In the genomic region with DNA sequence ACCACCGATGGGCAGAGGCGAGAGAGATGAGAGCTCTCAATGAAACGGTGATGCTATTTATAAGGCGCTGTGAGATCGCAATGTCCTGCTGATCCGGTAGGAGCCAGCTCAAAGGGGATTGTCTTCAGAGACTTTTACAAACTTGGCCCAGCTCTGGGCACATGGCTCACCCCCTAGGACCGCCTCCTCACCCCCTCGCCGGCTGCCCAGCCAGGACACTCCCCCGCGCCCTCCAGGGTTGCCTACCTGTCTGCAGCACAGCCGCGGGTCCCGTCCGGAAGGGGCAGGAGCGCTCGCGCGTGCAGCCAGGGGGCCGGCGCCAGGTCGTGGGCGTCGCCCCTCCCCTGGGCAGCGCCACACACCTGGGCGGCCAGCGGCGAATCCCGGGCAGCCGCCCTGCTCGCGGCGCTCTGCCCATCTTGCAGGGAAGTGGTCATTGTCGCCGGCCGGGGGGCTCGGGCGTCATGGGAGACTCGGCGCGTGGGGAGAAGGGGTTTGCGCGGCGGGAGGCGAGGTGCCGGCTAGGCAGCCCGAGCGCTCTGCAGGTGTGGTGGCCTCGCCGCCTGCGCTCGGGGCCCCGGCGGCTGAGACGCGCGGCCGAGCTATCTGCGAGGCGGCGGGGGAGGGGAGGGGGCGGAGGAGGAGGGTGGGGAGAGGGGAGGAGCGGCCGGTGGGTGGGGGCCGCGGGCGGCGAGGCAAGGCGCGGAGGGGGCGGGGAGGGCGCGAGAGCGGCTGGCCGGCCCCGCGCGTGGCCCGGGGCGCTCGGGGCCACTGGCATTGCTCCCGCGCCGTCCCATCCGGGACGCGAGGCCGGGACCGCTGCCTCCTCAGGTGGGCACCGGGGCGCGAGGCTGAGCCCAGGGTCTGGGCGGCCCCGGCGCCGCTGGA, we compare ENCODE assay signal across 1 cellular context.
TF ChIP-seq lines count a peak whose summit lies in the region.

TSS of gene GRB14 (minus strand) at position 610 of the 888 bp plus-strand sequence. CDS start at position 437, 173 bp downstream.

TF ChIP-seq in WTC11, 78 proteins besides CTCF, POLR2A, EP300 and RAD21 (continued from another document and continues in another):
- peak; percentile 83; the same call in 1 of the 2 replicates for TF ChIP-seq HMGXB4 (CRISPR knock-in tag; IDR thresholded peaks at IDR 0.05)
- peak; percentile 61 for TF ChIP-seq FOXP1 (CRISPR knock-in tag; IDR thresholded peaks at IDR 0.05; ENCODE audit: borderline replicate concordance)
- 0 out of 2 replicates have a peak, but pooled peaks have one; percentile 33 for TF ChIP-seq RELA (CRISPR knock-in tag; IDR thresholded peaks at IDR 0.05; ENCODE audit: borderline replicate concordance)
- TF ChIP-seq, protein P1, sequence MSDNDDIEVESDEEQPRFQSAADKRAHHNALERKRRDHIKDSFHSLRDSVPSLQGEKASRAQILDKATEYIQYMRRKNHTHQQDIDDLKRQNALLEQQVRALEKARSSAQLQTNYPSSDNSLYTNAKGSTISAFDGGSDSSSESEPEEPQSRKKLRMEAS (CRISPR knock-in tag; IDR thresholded peaks at IDR 0.05), result peak; percentile 83
- TF ChIP-seq CREM (CRISPR knock-in tag; IDR thresholded peaks at IDR 0.05), result 0 out of 2 replicates have a peak, but pooled peaks have one; percentile 44
- no peak for TF ChIP-seq ZNF425 (CRISPR knock-in tag; conservative IDR thresholded peaks at IDR 0.05)
- TF ChIP-seq PREB (CRISPR knock-in tag; IDR thresholded peaks at IDR 0.05; ENCODE audit: borderline replicate concordance), result 0 out of 2 replicates have a peak, but pooled peaks have one; percentile 24
- 0 out of 2 replicates have a peak, but pooled peaks have one; percentile 30 for TF ChIP-seq ZNF263 (CRISPR knock-in tag; IDR thresholded peaks at IDR 0.05; ENCODE audit: low read depth)
- peak; percentile 67; the same call in 1 of the 2 replicates for TF ChIP-seq ZBTB43 (CRISPR knock-in tag; IDR thresholded peaks at IDR 0.05)
- 0 out of 2 replicates have a peak, but pooled peaks have one; percentile 49 for TF ChIP-seq NFE2L1 (CRISPR knock-in tag; IDR thresholded peaks at IDR 0.05)
- TF ChIP-seq, protein P2, sequence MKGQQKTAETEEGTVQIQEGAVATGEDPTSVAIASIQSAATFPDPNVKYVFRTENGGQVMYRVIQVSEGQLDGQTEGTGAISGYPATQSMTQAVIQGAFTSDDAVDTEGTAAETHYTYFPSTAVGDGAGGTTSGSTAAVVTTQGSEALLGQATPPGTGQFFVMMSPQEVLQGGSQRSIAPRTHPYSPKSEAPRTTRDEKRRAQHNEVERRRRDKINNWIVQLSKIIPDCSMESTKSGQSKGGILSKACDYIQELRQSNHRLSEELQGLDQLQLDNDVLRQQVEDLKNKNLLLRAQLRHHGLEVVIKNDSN (CRISPR knock-in tag; IDR thresholded peaks at IDR 0.05), result 0 out of 2 replicates have a peak, but pooled peaks have one; percentile 46
- peak; percentile 90 for TF ChIP-seq ZNF423 (CRISPR knock-in tag; IDR thresholded peaks at IDR 0.05)
- TF ChIP-seq, protein P3, sequence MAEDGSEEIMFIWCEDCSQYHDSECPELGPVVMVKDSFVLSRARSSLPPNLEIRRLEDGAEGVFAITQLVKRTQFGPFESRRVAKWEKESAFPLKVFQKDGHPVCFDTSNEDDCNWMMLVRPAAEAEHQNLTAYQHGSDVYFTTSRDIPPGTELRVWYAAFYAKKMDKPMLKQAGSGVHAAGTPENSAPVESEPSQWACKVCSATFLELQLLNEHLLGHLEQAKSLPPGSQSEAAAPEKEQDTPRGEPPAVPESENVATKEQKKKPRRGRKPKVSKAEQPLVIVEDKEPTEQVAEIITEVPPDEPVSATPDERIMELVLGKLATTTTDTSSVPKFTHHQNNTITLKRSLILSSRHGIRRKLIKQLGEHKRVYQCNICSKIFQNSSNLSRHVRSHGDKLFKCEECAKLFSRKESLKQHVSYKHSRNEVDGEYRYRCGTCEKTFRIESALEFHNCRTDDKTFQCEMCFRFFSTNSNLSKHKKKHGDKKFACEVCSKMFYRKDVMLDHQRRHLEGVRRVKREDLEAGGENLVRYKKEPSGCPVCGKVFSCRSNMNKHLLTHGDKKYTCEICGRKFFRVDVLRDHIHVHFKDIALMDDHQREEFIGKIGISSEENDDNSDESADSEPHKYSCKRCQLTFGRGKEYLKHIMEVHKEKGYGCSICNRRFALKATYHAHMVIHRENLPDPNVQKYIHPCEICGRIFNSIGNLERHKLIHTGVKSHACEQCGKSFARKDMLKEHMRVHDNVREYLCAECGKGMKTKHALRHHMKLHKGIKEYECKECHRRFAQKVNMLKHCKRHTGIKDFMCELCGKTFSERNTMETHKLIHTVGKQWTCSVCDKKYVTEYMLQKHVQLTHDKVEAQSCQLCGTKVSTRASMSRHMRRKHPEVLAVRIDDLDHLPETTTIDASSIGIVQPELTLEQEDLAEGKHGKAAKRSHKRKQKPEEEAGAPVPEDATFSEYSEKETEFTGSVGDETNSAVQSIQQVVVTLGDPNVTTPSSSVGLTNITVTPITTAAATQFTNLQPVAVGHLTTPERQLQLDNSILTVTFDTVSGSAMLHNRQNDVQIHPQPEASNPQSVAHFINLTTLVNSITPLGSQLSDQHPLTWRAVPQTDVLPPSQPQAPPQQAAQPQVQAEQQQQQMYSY (CRISPR knock-in tag; IDR thresholded peaks at IDR 0.05), result no peak; the same call in 1 of the 2 replicates
- peak; percentile 77; the same call in 1 of the 2 replicates for TF ChIP-seq MYBL2 (CRISPR knock-in tag; IDR thresholded peaks at IDR 0.05)
- TF ChIP-seq, protein P4, sequence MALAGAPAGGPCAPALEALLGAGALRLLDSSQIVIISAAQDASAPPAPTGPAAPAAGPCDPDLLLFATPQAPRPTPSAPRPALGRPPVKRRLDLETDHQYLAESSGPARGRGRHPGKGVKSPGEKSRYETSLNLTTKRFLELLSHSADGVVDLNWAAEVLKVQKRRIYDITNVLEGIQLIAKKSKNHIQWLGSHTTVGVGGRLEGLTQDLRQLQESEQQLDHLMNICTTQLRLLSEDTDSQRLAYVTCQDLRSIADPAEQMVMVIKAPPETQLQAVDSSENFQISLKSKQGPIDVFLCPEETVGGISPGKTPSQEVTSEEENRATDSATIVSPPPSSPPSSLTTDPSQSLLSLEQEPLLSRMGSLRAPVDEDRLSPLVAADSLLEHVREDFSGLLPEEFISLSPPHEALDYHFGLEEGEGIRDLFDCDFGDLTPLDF (CRISPR knock-in tag; IDR thresholded peaks at IDR 0.05), result no peak
- TF ChIP-seq, protein P5, sequence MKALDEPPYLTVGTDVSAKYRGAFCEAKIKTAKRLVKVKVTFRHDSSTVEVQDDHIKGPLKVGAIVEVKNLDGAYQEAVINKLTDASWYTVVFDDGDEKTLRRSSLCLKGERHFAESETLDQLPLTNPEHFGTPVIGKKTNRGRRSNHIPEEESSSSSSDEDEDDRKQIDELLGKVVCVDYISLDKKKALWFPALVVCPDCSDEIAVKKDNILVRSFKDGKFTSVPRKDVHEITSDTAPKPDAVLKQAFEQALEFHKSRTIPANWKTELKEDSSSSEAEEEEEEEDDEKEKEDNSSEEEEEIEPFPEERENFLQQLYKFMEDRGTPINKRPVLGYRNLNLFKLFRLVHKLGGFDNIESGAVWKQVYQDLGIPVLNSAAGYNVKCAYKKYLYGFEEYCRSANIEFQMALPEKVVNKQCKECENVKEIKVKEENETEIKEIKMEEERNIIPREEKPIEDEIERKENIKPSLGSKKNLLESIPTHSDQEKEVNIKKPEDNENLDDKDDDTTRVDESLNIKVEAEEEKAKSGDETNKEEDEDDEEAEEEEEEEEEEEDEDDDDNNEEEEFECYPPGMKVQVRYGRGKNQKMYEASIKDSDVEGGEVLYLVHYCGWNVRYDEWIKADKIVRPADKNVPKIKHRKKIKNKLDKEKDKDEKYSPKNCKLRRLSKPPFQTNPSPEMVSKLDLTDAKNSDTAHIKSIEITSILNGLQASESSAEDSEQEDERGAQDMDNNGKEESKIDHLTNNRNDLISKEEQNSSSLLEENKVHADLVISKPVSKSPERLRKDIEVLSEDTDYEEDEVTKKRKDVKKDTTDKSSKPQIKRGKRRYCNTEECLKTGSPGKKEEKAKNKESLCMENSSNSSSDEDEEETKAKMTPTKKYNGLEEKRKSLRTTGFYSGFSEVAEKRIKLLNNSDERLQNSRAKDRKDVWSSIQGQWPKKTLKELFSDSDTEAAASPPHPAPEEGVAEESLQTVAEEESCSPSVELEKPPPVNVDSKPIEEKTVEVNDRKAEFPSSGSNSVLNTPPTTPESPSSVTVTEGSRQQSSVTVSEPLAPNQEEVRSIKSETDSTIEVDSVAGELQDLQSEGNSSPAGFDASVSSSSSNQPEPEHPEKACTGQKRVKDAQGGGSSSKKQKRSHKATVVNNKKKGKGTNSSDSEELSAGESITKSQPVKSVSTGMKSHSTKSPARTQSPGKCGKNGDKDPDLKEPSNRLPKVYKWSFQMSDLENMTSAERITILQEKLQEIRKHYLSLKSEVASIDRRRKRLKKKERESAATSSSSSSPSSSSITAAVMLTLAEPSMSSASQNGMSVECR (CRISPR knock-in tag; IDR thresholded peaks at IDR 0.05; ENCODE audit: borderline replicate concordance), result no peak; the same call in 1 of the 2 replicates
- TF ChIP-seq ATF1 (CRISPR knock-in tag; IDR thresholded peaks at IDR 0.05), result no peak
- TF ChIP-seq TCF7 (CRISPR knock-in tag; IDR thresholded peaks at IDR 0.05; ENCODE audit: low read depth), result peak; percentile 48; the same call in 1 of the 2 replicates
- TF ChIP-seq E2F5 (CRISPR knock-in tag; IDR thresholded peaks at IDR 0.05), result peak; percentile 67; the same call in 1 of the 2 replicates
- no peak for TF ChIP-seq ZNF396 (CRISPR knock-in tag; IDR thresholded peaks at IDR 0.05; ENCODE audit: borderline replicate concordance)
- TF ChIP-seq, protein P6, sequence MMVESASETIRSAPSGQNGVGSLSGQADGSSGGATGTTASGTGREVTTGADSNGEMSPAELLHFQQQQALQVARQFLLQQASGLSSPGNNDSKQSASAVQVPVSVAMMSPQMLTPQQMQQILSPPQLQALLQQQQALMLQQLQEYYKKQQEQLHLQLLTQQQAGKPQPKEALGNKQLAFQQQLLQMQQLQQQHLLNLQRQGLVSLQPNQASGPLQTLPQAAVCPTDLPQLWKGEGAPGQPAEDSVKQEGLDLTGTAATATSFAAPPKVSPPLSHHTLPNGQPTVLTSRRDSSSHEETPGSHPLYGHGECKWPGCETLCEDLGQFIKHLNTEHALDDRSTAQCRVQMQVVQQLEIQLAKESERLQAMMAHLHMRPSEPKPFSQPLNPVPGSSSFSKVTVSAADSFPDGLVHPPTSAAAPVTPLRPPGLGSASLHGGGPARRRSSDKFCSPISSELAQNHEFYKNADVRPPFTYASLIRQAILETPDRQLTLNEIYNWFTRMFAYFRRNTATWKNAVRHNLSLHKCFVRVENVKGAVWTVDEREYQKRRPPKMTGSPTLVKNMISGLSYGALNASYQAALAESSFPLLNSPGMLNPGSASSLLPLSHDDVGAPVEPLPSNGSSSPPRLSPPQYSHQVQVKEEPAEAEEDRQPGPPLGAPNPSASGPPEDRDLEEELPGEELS (CRISPR knock-in tag; IDR thresholded peaks at IDR 0.05), result peak; percentile 57; the same call in 1 of the 2 replicates
- TF ChIP-seq ETV6 (CRISPR knock-in tag; IDR thresholded peaks at IDR 0.05), result peak; percentile 51; the same call in 1 of the 2 replicates
- peak; percentile 72; the same call in 1 of the 2 replicates for TF ChIP-seq SP1 (CRISPR knock-in tag; conservative IDR thresholded peaks at IDR 0.05)
- peak; percentile 66 for TF ChIP-seq GABPB1 (CRISPR knock-in tag; IDR thresholded peaks at IDR 0.05)
- TF ChIP-seq TEAD1 (CRISPR knock-in tag; IDR thresholded peaks at IDR 0.05), result 0 out of 2 replicates have a peak, but pooled peaks have one; percentile 20
- TF ChIP-seq RORB (CRISPR knock-in tag; IDR thresholded peaks at IDR 0.05), result no peak
- no peak for TF ChIP-seq EMX1 (CRISPR knock-in tag; IDR thresholded peaks at IDR 0.05)
